Comparison of ENCODE assay signal across 12 cellular contexts in the genomic region with DNA sequence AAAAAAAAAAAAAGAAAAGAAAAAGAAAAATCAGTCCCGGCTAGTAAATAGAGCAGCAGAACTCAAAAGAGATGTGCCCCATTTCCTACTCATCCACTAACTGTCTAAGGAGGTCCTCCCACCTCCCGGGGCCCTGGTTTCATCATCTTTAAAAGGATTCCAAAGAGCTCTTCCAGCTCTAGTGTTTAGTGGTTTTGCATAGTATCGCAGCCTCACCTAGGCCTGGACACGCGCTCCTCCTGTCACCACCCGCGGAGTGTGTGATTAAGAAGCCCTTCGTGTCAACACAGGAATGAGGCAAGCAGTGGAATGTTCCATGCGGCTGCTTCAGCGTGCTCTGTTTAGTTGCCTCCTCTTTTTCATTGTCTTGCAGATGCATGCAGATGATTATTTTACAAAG. TPM values are rescaled to one million over a fixed set of nuclear protein-coding genes. Genes with fewer than 3 reads are reported as not detected.
DNase-seq lines count a peak whose midpoint lies in the region; ATAC-seq and TF ChIP-seq lines count a peak whose summit lies in the region.
"Had no signal": no experiment of that assay in that cellular context is flagged by ENCODE, and none has a peak within 500 bp of the region (broad histone marks: within the 10 kb centered on the region; RNA-seq: fewer than 3 reads in every experiment).

No MANE protein-coding gene starts in this region.

- peaks cover 16% of the 10 kb centered on the region in 2 experiments for H3K4me1 Mint-ChIP-seq in H9

- H2BK5ac ChIP-seq in H9 (ENCODE audit: insufficient read length, low read length): no peak overlapping the region

- ATAC-seq in HG03439 (IDR thresholded peaks at IDR 0.05; ENCODE audit: unreplicated experiment): no peak
- ATAC-seq: natural killer cell had no signal

- no peak overlapping the region for H2AK5ac ChIP-seq in H9 (ENCODE audit: insufficient read length, low read length)

- H3K27ac Mint-ChIP-seq in H9: peak overlapping the region; percentile 40 to 66 (median 53); a peak in 3 of 7 replicates
- H3K27ac Mint-ChIP-seq: CD4-positive, alpha-beta T cell; natural killer cell had no signal

- H4K91ac ChIP-seq in H9 (ENCODE audit: insufficient read length, low read depth, low read length): no peak overlapping the region

- H2BK15ac ChIP-seq in H9 (ENCODE audit: low read depth, low read length): no peak overlapping the region

- no peak overlapping the region for H3K4ac ChIP-seq in H9 (ENCODE audit: low read depth, low read length)

- H3K9me3 Mint-ChIP-seq in H9: no peaks in the 10 kb centered on the region
- H3K9me3 Mint-ChIP-seq: CD4-positive, alpha-beta T cell; natural killer cell had no signal

- H4K5ac ChIP-seq in H9 (ENCODE audit: insufficient read length, low read depth, low read length): no peak overlapping the region

- H3K18ac ChIP-seq in H9 (ENCODE audit: insufficient read length, low read depth, low read length): no peak overlapping the region

- H3K79me2 ChIP-seq in H9 (ENCODE audit: insufficient read depth, low read length) (no peaks in the 10 kb centered on the region), hepatocyte (no peaks in the 10 kb centered on the region)

- no peak overlapping the region for H3K4me2 ChIP-seq in H9 (ENCODE audit: insufficient read depth, insufficient read length, low read length)
- no peak overlapping the region for H3K4me2 ChIP-seq in hepatocyte

- no peaks in the 10 kb centered on the region for H3K36me3 Mint-ChIP-seq in H9 (ENCODE audit: insufficient read depth in 1 of 3, low read depth in 3 of 3)
- H3K36me3 Mint-ChIP-seq: natural killer cell had no signal

- H3K36me3 ChIP-seq in hepatocyte (replicated peaks; ENCODE audit: insufficient read depth, low read depth): no peaks in the 10 kb centered on the region

- in situ Hi-C loops in astrocyte of the cerebellum (cut with HindIII; ENCODE audit: low sequenced_read_pairs): no loop called here

- H3K23me2 ChIP-seq in H9 (ENCODE audit: insufficient read length, low read depth, low read length, poor library complexity, severe bottlenecking): no peaks in the 10 kb centered on the region

- H4K8ac ChIP-seq in H9 (replicated peaks; ENCODE audit: insufficient read length, low read depth, low read length): no peak overlapping the region

- H2AFZ ChIP-seq in H9 (ENCODE audit: low read length): no peak overlapping the region
- H2AFZ ChIP-seq in hepatocyte: no peak overlapping the region

- no peak overlapping the region for H2BK20ac ChIP-seq in H9 (ENCODE audit: low read depth, low read length, poor library complexity, severe bottlenecking)

- H3K23ac ChIP-seq in H9 (ENCODE audit: insufficient read length, low read depth, low read length): no peak overlapping the region

- no peak overlapping the region for H2BK120ac ChIP-seq in H9 (ENCODE audit: low read depth, low read length, poor library complexity, severe bottlenecking)

- H3K56ac ChIP-seq in H9 (ENCODE audit: insufficient read length, low read depth, low read length): no peak overlapping the region

- H3K27me3 ChIP-seq in H9 (ENCODE audit: insufficient read depth, low read length) (no peaks in the 10 kb centered on the region), hepatocyte (no peaks in the 10 kb centered on the region)

- DNase-seq in AG04449 (ENCODE audit: low read depth, low spot score): peak; percentile 67
- DNase-seq in H9: peak; percentile 88
- DNase-seq in astrocyte of the cerebellum (ENCODE audit: low read depth): peak; percentile 54
- peak; percentile 73 for DNase-seq in hepatocyte (ENCODE audit: low spot score)
- DNase-seq in NCI-H1092 treated with DMSO at 0.1 percent for 48 hours (lab: John Stamatoyannopoulos, UW): no peak
- no peak for DNase-seq in LoVo (ENCODE audit: low spot score)
- no peak for DNase-seq in stimulated activated CD4-positive, alpha-beta T cell treated with anti-CD3 and anti-CD28 coated beads, Interleukin-4, amount 100 ng/mL, for 24 hours
- DNase-seq: CD4-positive, alpha-beta T cell; hippocampal formation; MM.1S; natural killer cell had no signal

- POLR2A ChIA-PET in AG04449 (lab: Yijun Ruan, JAX): no interaction called here

- no peak overlapping the region for H3K14ac ChIP-seq in H9 (ENCODE audit: insufficient read depth, low read length)

- CTCF ChIA-PET in AG04449 (lab: Yijun Ruan, JAX): no interaction called here

- H3K9me3 ChIP-seq in H9 (ENCODE audit: control insufficient read depth, low read depth, low read length) (no peaks in the 10 kb centered on the region), hepatocyte (ENCODE audit: low read depth) (no peaks in the 10 kb centered on the region)

- H3T11ph ChIP-seq in H9 (ENCODE audit: low read length): no peak overlapping the region

- no peaks in the 10 kb centered on the region for H3K79me1 ChIP-seq in H9 (ENCODE audit: insufficient read depth, low read depth, low read length, poor library complexity, severe bottlenecking)

- no peak overlapping the region for H2BK12ac ChIP-seq in H9 (ENCODE audit: insufficient read length, low read depth, low read length)

- H3K9me2 ChIP-seq in hepatocyte (replicated peaks; ENCODE audit: insufficient read depth): no peaks in the 10 kb centered on the region

- no CpG with 5 or more reads among the region's 10 CpGs for WGBS in H9 (ENCODE audit: extremely low coverage, insufficient read length, low lambda C conversion rate)
- 11% methylated on average over 9 of the region's 10 CpGs for WGBS in hepatocyte (ENCODE audit: low lambda C conversion rate, missing lambda C conversion rate)

- H3K27me3 Mint-ChIP-seq in H9 (ENCODE audit: low read depth): no peaks in the 10 kb centered on the region
- H3K27me3 Mint-ChIP-seq: CD4-positive, alpha-beta T cell had no signal

- H3K4me1 ChIP-seq in H9 (ENCODE audit: insufficient read depth, low read length) (no peaks in the 10 kb centered on the region; the same call in 1 of the 2 replicates), hepatocyte (ENCODE audit: insufficient read depth) (no peaks in the 10 kb centered on the region)

- no peak overlapping the region for H3K4me3 ChIP-seq in AG04449 (ENCODE audit: low read depth, low read length)
- no peak overlapping the region for H3K4me3 ChIP-seq in astrocyte of the cerebellum (ENCODE audit: low read depth, low read length)
- no peak overlapping the region for H3K4me3 ChIP-seq in hepatocyte

- TF ChIP-seq CTCF in AG04449 (IDR thresholded peaks at IDR 0.05; ENCODE audit: insufficient read depth, low read length, missing control alignments): no peak
- no peak for TF ChIP-seq CTCF in H9 (conservative IDR thresholded peaks at IDR 0.05)
- no peak for TF ChIP-seq CTCF in astrocyte of the cerebellum (IDR thresholded peaks at IDR 0.05; ENCODE audit: low read depth, low read length, missing control alignments)
- no peak for TF ChIP-seq CTCF in hepatocyte (IDR thresholded peaks at IDR 0.05; ENCODE audit: poor library complexity)

- H3K4me3 Mint-ChIP-seq in H9: 0 out of 5 replicates have a peak overlapping the region, but pooled peaks of 1 of the 2 experiments have one; percentile 6
- H3K4me3 Mint-ChIP-seq: CD4-positive, alpha-beta T cell; natural killer cell had no signal

- H4K20me1 ChIP-seq in H9 (ENCODE audit: control insufficient read depth, insufficient read depth, insufficient read length) (no peaks in the 10 kb centered on the region), hepatocyte (ENCODE audit: insufficient read depth, poor library complexity, severe bottlenecking) (no peaks in the 10 kb centered on the region)

- H3K27ac ChIP-seq in H9 (ENCODE audit: insufficient read length, low read depth, low read length) (no peak overlapping the region), hepatocyte (no peak overlapping the region)

- no peak overlapping the region for H3K9ac ChIP-seq in H9 (ENCODE audit: extremely low read depth, insufficient read length, low read length)

RNA-seq across cellular contexts. Expression of a gene that starts 49.0 kb away (rescaled TPM):
- total RNA-seq in H9 (2021) (60.9 and 61.9 TPM in 2 replicates), hepatocyte (54.2 and 65.9 TPM in 2 replicates)
- polyA plus RNA-seq in hepatocyte: 29.6 and 33.3 TPM in 2 replicates

Comparison
In these comparisons a context has a peak if more than half of its experiments do, and no peak if none do; other contexts are left out.
1. DNase-seq: peak in AG04449 (single experiment), H9 (single experiment), astrocyte of the cerebellum (single experiment) and hepatocyte (single experiment); none in NCI-H1092 treated with DMSO at 0.1 percent for 48 hours (single experiment), LoVo (single experiment) and stimulated activated CD4-positive, alpha-beta T cell treated with anti-CD3 and anti-CD28 coated beads, Interleukin-4, amount 100 ng/mL, for 24 hours (single experiment).